In the genomic region with DNA sequence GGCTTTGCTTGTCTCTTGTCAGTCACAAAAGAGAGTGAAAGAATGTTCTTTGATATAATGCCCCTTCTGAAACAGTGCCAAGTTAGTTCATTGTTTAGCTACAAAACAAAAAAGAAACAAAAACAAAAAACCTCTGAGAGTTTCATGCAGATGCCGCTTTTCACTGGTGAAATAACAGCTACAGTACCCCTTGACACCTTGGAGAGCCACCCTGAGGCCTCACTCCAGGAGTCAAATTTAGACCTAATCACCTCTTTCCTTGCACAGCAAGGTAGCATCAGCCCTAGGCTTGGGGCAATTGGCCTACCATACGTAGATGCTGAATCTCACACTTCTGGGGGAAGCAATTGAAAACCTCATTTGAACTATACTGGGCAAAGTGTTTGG, we compare ENCODE assay signal across 17 cellular contexts.
A peak's percentile ranks its signal among the peaks of the same experiment; 100 is the strongest.
DNase-seq lines count a peak whose midpoint lies in the region; ATAC-seq and TF ChIP-seq lines count a peak whose summit lies in the region.
"Had no signal": no experiment of that assay in that cellular context is flagged by ENCODE, and none has a peak within 500 bp of the region (broad histone marks: within the 10 kb centered on the region; RNA-seq: fewer than 3 reads in every experiment).

No MANE protein-coding gene starts in this region.

- 68 to 75% methylated on average over 2 of the region's 2 CpGs for WGBS in heart right ventricle, 2 donors
- 72 to 84% (median 84%) methylated on average over 2 of the region's 2 CpGs for WGBS in adrenal gland, 4 donors

- H3K4me1 ChIP-seq in cardiac muscle cell (ENCODE audit: low read depth) (peaks cover 14% of the 10 kb centered on the region), heart right ventricle (peaks cover 0 to 10% (median 3%) of the 10 kb centered on the region in 9 donors), adrenal gland (replicated peaks in 1 of 2) (peaks cover 9 to 54% of the 10 kb centered on the region in 2 donors)

- H3K4me3 Mint-ChIP-seq in mesothelial cell of epicardium (no peak overlapping the region), endothelial cell (ENCODE audit: unreplicated experiment) (no peak overlapping the region)
- H3K4me3 Mint-ChIP-seq: activated CD4-positive, alpha-beta memory T cell treated with anti-CD3 and anti-CD28 coated beads for 36 hours; H9; T-cell had no signal

- ATAC-seq in heart right ventricle = no peak
- ATAC-seq: A549, T-cell had no signal

- H3K4me1 Mint-ChIP-seq in mesothelial cell of epicardium = peaks cover 49% of the 10 kb centered on the region
- no peaks in the 10 kb centered on the region for H3K4me1 Mint-ChIP-seq in endothelial cell (ENCODE audit: unreplicated experiment)
- H3K4me1 Mint-ChIP-seq: T-cell had no signal

- H3K27me3 Mint-ChIP-seq in mesothelial cell of epicardium (ENCODE audit: low read depth) (no peaks in the 10 kb centered on the region), endothelial cell (ENCODE audit: unreplicated experiment) (no peaks in the 10 kb centered on the region)
- H3K27me3 Mint-ChIP-seq: activated CD4-positive, alpha-beta memory T cell treated with anti-CD3 and anti-CD28 coated beads for 36 hours; T-cell had no signal

- peak overlapping the region; percentile 16 for H3K27ac ChIP-seq in cardiac muscle cell
- H3K27ac ChIP-seq in heart right ventricle = no peak overlapping the region
- H3K27ac ChIP-seq in adrenal gland = peak overlapping the region in 1 of 5 donors; percentile 47
- H3K27ac ChIP-seq: A549, upper lobe of right lung had no signal

- H3K36me3 Mint-ChIP-seq in mesothelial cell of epicardium (no peaks in the 10 kb centered on the region), endothelial cell (ENCODE audit: low read depth, unreplicated experiment) (no peaks in the 10 kb centered on the region)
- H3K36me3 Mint-ChIP-seq: activated CD4-positive, alpha-beta memory T cell treated with anti-CD3 and anti-CD28 coated beads for 36 hours; T-cell had no signal

- H3K27ac Mint-ChIP-seq in mesothelial cell of epicardium (peak overlapping the region; percentile 33), endothelial cell (ENCODE audit: unreplicated experiment) (no peak overlapping the region)
- H3K27ac Mint-ChIP-seq: activated CD4-positive, alpha-beta memory T cell treated with anti-CD3 and anti-CD28 coated beads for 36 hours; T-cell had no signal

- H3K27me3 ChIP-seq in cardiac muscle cell (no peaks in the 10 kb centered on the region), heart right ventricle (no peaks in the 10 kb centered on the region), adrenal gland (no peaks in the 10 kb centered on the region)
- H3K27me3 ChIP-seq: upper lobe of right lung had no signal

- H3K4me3 ChIP-seq in cardiac muscle cell = no peak overlapping the region
- peak overlapping the region in 1 of 10 donors; percentile 20 for H3K4me3 ChIP-seq in heart right ventricle
- H3K4me3 ChIP-seq in adrenal gland = peak overlapping the region in 1 of 4 donors; percentile 6
- H3K4me3 ChIP-seq: A549, upper lobe of right lung had no signal

- H3K9me3 ChIP-seq in cardiac muscle cell (ENCODE audit: low read depth) (no peaks in the 10 kb centered on the region), heart right ventricle (no peaks in the 10 kb centered on the region), adrenal gland (replicated peaks in 1 of 3) (no peaks in the 10 kb centered on the region)
- H3K9me3 ChIP-seq: A549, upper lobe of right lung had no signal

- H3K36me3 ChIP-seq in cardiac muscle cell (no peaks in the 10 kb centered on the region), heart right ventricle (no peaks in the 10 kb centered on the region), adrenal gland (replicated peaks in 1 of 2) (no peaks in the 10 kb centered on the region)
- H3K36me3 ChIP-seq: upper lobe of right lung had no signal

- TF ChIP-seq POLR2A in adrenal gland (IDR thresholded peaks at IDR 0.05) = no peak

- TF ChIP-seq CTCF in cardiac muscle cell (IDR thresholded peaks at IDR 0.05; ENCODE audit: low read depth, low read length) (no peak), heart right ventricle (IDR thresholded peaks at IDR 0.05) (no peak), mesothelial cell of epicardium (IDR thresholded peaks at IDR 0.05; ENCODE audit: unreplicated experiment) (no peak), adrenal gland (IDR thresholded peaks at IDR 0.05) (no peak), endothelial cell (IDR thresholded peaks at IDR 0.05; ENCODE audit: unreplicated experiment) (no peak)

- no peaks in the 10 kb centered on the region for H3K9me3 Mint-ChIP-seq in mesothelial cell of epicardium
- no peaks in the 10 kb centered on the region for H3K9me3 Mint-ChIP-seq in endothelial cell (ENCODE audit: unreplicated experiment)
- H3K9me3 Mint-ChIP-seq: activated CD4-positive, alpha-beta memory T cell treated with anti-CD3 and anti-CD28 coated beads for 36 hours; H9; T-cell had no signal

- intact Hi-C loops in heart right ventricle (cut with DNase I) = no loop called here
- intact Hi-C loops in adrenal gland (cut with DNase I) = no loop called here

- DNase-seq in cardiac muscle cell (ENCODE audit: low read depth in 1 of 2, low spot score in 1 of 2) = no peak
- no peak for DNase-seq in heart right ventricle
- peak; percentile 29 for DNase-seq in astrocyte of the hippocampus (ENCODE audit: low read depth, low spot score)
- no peak for DNase-seq in mesothelial cell of epicardium (ENCODE audit: low spot score in 2 of 2, unreplicated experiment in 2 of 2)
- no peak for DNase-seq in adrenal gland
- no peak for DNase-seq in NCI-H1436 (lab: John Stamatoyannopoulos, UW)
- DNase-seq in LoVo (ENCODE audit: low spot score) = no peak
- DNase-seq in endothelial cell (ENCODE audit: low spot score) = no peak
- DNase-seq: activated CD4-positive, alpha-beta memory T cell treated with anti-CD3 and anti-CD28 coated beads for 36 hours; activated effector memory CD4-positive, alpha-beta T cell treated with anti-CD3 and anti-CD28 coated beads, Interleukin-2, amount 50 U/mL, for 16 hours; NCI-H2107; NCI-H510A treated with DMSO at 0.1 percent for 48 hours; SHP77 treated with DMSO at 0.1 percent for 48 hours; T-cell; upper lobe of right lung had no signal
